ENCODE assay signal across 1 cellular context in the genomic region with DNA sequence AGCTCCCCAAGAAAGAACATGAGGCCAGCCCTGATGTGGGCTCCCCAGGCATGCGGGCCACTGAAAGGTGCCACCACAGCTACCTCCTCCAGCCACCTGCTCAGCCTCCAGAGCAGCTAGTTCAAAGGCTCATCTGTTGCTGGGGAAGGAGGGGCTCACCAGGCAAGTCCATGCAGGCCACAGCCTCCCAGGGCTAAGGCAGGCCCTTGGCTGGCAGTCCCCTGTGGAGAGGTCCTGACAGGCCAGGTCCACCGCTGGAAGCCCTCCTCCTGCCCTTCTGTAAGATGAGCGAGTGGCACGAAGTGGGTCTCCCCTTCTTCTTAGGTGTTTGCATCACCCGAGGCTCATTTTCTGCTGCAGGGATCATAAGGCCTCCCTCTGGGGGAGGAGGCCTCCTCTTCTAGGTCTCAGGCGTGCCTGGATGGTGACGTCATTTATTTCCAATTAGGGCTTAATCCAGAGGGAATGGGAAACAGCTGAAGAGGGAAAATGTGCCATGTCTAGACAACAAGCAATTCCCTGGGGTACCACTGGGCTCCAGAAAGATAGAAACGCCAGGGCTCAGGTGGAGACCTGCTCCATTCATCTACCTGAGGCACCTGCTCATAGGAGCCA.
A peak's percentile ranks its signal among the peaks of the same experiment; 100 is the strongest.
TF ChIP-seq lines count a peak whose summit lies in the region.

No MANE protein-coding gene starts in this region.

TF ChIP-seq in K562, 482 proteins besides CTCF, POLR2A, EP300 and RAD21 (continued from another document):
- TF ChIP-seq CTCFL (IDR thresholded peaks at IDR 0.05; ENCODE audit: borderline replicate concordance, insufficient read depth, low read depth, low read length, poor library complexity, severe bottlenecking) (no peak), MYBL2 (IDR thresholded peaks at IDR 0.05; ENCODE audit: low read depth) (no peak), MYBL2 (CRISPR knock-in tag; IDR thresholded peaks at IDR 0.05; ENCODE audit: borderline replicate concordance) (no peak), ZBTB33 (CRISPR knock-in tag; IDR thresholded peaks at IDR 0.05) (no peak), ZNF277 (CRISPR knock-in tag; IDR thresholded peaks at IDR 0.05; ENCODE audit: borderline replicate concordance) (no peak), ARID2 (IDR thresholded peaks at IDR 0.05) (no peak), ZBTB8A (IDR thresholded peaks at IDR 0.05; ENCODE audit: partially characterized antibody) (no peak), ARID3B (CRISPR knock-in tag; IDR thresholded peaks at IDR 0.05; ENCODE audit: borderline replicate concordance) (no peak), RFX7 (CRISPR knock-in tag; IDR thresholded peaks at IDR 0.05) (no peak), PREB (CRISPR knock-in tag; IDR thresholded peaks at IDR 0.05) (no peak), MCM7 (IDR thresholded peaks at IDR 0.05) (no peak), NFYB (IDR thresholded peaks at IDR 0.05; ENCODE audit: extremely low read depth, insufficient read length) (no peak), GATAD2A (IDR thresholded peaks at IDR 0.05) (no peak), ETV1 (tag; conservative IDR thresholded peaks at IDR 0.05; ENCODE audit: low read depth) (no peak), JUNB (CRISPR knock-in tag; conservative IDR thresholded peaks at IDR 0.05) (peak; percentile 55; the same call in 1 of the 2 replicates), RFX1 (IDR thresholded peaks at IDR 0.05) (no peak), LCOR (CRISPR knock-in tag; IDR thresholded peaks at IDR 0.05) (no peak)
- TF ChIP-seq, protein P1, sequence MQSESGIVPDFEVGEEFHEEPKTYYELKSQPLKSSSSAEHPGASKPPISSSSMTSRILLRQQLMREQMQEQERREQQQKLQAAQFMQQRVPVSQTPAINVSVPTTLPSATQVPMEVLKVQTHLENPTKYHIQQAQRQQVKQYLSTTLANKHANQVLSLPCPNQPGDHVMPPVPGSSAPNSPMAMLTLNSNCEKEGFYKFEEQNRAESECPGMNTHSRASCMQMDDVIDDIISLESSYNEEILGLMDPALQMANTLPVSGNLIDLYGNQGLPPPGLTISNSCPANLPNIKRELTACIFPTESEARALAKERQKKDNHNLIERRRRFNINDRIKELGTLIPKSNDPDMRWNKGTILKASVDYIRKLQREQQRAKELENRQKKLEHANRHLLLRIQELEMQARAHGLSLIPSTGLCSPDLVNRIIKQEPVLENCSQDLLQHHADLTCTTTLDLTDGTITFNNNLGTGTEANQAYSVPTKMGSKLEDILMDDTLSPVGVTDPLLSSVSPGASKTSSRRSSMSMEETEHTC (IDR thresholded peaks at IDR 0.05) = no peak
- TF ChIP-seq, protein P2, sequence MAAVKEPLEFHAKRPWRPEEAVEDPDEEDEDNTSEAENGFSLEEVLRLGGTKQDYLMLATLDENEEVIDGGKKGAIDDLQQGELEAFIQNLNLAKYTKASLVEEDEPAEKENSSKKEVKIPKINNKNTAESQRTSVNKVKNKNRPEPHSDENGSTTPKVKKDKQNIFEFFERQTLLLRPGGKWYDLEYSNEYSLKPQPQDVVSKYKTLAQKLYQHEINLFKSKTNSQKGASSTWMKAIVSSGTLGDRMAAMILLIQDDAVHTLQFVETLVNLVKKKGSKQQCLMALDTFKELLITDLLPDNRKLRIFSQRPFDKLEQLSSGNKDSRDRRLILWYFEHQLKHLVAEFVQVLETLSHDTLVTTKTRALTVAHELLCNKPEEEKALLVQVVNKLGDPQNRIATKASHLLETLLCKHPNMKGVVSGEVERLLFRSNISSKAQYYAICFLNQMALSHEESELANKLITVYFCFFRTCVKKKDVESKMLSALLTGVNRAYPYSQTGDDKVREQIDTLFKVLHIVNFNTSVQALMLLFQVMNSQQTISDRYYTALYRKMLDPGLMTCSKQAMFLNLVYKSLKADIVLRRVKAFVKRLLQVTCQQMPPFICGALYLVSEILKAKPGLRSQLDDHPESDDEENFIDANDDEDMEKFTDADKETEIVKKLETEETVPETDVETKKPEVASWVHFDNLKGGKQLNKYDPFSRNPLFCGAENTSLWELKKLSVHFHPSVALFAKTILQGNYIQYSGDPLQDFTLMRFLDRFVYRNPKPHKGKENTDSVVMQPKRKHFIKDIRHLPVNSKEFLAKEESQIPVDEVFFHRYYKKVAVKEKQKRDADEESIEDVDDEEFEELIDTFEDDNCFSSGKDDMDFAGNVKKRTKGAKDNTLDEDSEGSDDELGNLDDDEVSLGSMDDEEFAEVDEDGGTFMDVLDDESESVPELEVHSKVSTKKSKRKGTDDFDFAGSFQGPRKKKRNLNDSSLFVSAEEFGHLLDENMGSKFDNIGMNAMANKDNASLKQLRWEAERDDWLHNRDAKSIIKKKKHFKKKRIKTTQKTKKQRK (IDR thresholded peaks at IDR 0.05; ENCODE audit: borderline replicate concordance, low read depth, low read length) = no peak
TF ChIP-seq in K562: peak in this region for 3.
